ENCODE assay signal across 12 cellular contexts in the genomic region with DNA sequence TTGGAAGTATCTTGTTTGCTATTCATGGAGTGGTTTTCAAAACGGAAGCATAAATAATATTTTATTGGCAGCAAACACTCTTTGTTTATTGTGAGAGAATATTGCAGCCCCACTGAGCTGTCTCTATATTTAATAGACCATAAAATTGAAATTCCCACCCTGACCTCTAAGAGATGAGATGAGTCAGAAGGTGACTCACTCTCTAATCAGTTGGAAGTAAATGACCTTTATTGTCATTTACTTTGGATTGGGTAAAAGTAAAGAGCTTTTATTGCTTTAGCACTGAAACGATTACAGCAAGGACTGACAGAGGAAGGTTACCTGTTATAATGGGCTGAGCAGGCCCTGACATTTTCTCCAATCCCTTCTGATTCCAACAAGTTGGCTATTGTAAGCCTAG. TPM values are rescaled to one million over a fixed set of nuclear protein-coding genes. Genes with fewer than 3 reads are reported as not detected.
DNase-seq lines count a peak whose midpoint lies in the region; ATAC-seq lines count a peak whose summit lies in the region.
"Had no signal": no experiment of that assay in that cellular context is flagged by ENCODE, and none has a peak within 500 bp of the region (broad histone marks: within the 10 kb centered on the region; RNA-seq: fewer than 3 reads in every experiment).

No MANE protein-coding gene starts in this region.

- DNase-seq in Daoy (ENCODE audit: low read depth) (peak; percentile 63), LoVo (ENCODE audit: low spot score) (peak; percentile 75), amniotic epithelial cell (ENCODE audit: low read depth) (peak; percentile 14), iris pigment epithelial cell (ENCODE audit: low read depth) (peak; percentile 46), NCI-H1048 (lab: John Stamatoyannopoulos, UW) (no peak)
- DNase-seq in effector CD8-positive, alpha-beta T cell (lab: John Stamatoyannopoulos, UW), result no peak
- DNase-seq: activated CD4-positive, alpha-beta T cell treated with anti-CD3 and anti-CD28 coated beads, Interleukin-2, amount 10 ng/mL, durations not matched to agents 24 days and 14 days; activated gamma-delta T cell; hypothalamus; right cardiac atrium had no signal

- ATAC-seq in HG03280 (IDR thresholded peaks at IDR 0.05; ENCODE audit: unreplicated experiment), result no peak
- ATAC-seq in HG03097 (IDR thresholded peaks at IDR 0.05; ENCODE audit: low FRiP score, unreplicated experiment), result no peak
- ATAC-seq: right cardiac atrium had no signal

RNA-seq across cellular contexts. Expression of a gene that starts 55.0 kb away (rescaled TPM):
- total RNA-seq in Daoy (2014; rRNA removed; shearing (Covaris generic)), result 0.24 and 0.29 TPM in 2 replicates
- total RNA-seq: activated CD4-positive, alpha-beta T cell treated with anti-CD3 and anti-CD28 coated beads, Interleukin-2, amount 10 ng/mL, durations not matched to agents 24 days and 14 days had no signal

Comparison
In these comparisons a context has a peak if more than half of its experiments do, and no peak if none do; other contexts are left out.
1. DNase-seq: peak in Daoy (single experiment), LoVo (single experiment), amniotic epithelial cell (single experiment) and iris pigment epithelial cell (single experiment); none in NCI-H1048 (single experiment) and effector CD8-positive, alpha-beta T cell (single experiment).